16 cellular contexts compared by ENCODE assay signal in the genomic region with DNA sequence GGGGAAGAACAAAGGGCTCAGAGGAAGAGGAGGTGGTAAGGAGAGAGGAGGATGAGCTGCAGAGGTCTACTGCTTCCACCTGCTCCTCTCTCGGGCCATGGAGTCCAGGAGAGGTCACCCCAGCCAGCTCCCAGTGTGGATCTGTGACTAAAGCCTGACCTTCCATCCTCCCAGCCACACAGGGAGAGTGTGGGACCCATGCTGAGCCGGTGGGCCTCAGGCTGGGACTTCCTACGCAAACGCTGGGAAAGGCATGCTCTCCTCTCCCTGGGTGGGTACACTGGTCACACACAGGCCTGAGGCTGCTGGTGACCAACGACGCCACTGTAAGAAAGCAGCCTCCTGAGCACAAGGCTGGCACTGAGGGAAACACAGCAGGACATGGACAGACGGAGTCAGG.
DNase-seq lines count a peak whose midpoint lies in the region; ATAC-seq and TF ChIP-seq lines count a peak whose summit lies in the region.
"Had no signal": no experiment of that assay in that cellular context is flagged by ENCODE, and none has a peak within 500 bp of the region (broad histone marks: within the 10 kb centered on the region; RNA-seq: fewer than 3 reads in every experiment).

No MANE protein-coding gene starts in this region.

- H2BK120ac ChIP-seq in H9 (ENCODE audit: low read depth, low read length, poor library complexity, severe bottlenecking), result no peak overlapping the region

- no peak overlapping the region for H3K18ac ChIP-seq in H9 (ENCODE audit: insufficient read length, low read depth, low read length)

- peak overlapping the region; percentile 73 for H3K4me2 ChIP-seq in BLaER1
- no peak overlapping the region for H3K4me2 ChIP-seq in H9 (ENCODE audit: insufficient read depth, insufficient read length, low read length)
- no peak overlapping the region for H3K4me2 ChIP-seq in PC-3 (ENCODE audit: low read length)
- H3K4me2 ChIP-seq: PC-9 had no signal

- no peaks in the 10 kb centered on the region for H3K79me2 ChIP-seq in H9 (ENCODE audit: insufficient read depth, low read length)
- H3K79me2 ChIP-seq in PC-3 (ENCODE audit: low read length), result no peaks in the 10 kb centered on the region

- intact Hi-C loops in PC-3 (cut with micrococcal nuclease), result loop anchor here (10.0 kb wide), 1 partner anchor 108 kb away; the partner anchor contains the start of gene PREX1

- no peaks in the 10 kb centered on the region for H3K9me2 ChIP-seq in PC-3 (replicated peaks; ENCODE audit: low read length)

- WGBS in H9 (ENCODE audit: extremely low coverage, insufficient read length, low lambda C conversion rate), result no CpG with 5 or more reads among the region's 7 CpGs

- no TSS peak for BruUV-seq in PC-3 (replicated peaks; lab: Mats Ljungman, UMichigan)

- H3K4me3 Mint-ChIP-seq in H9, result no peak overlapping the region
- H3K4me3 Mint-ChIP-seq in activated naive CD8-positive, alpha-beta T cell treated with anti-CD3 and anti-CD28 coated beads, Interleukin-2, amount 10 ng/mL, durations not matched to agents 7 days and 5 days, result peak overlapping the region; percentile 70
- H3K4me3 Mint-ChIP-seq in naive thymus-derived CD8-positive, alpha-beta T cell, result peak overlapping the region; percentile 62 to 87 (median 82)

- no peak overlapping the region for H3K23ac ChIP-seq in H9 (ENCODE audit: insufficient read length, low read depth, low read length)

- no peak overlapping the region; a peak in 2 of 7 replicates for H3K27ac Mint-ChIP-seq in H9
- H3K27ac Mint-ChIP-seq in activated naive CD8-positive, alpha-beta T cell treated with anti-CD3 and anti-CD28 coated beads, Interleukin-2, amount 10 ng/mL, durations not matched to agents 7 days and 5 days, result peak overlapping the region; percentile 99
- peak overlapping the region; percentile 95 to 99 (median 98) for H3K27ac Mint-ChIP-seq in naive thymus-derived CD8-positive, alpha-beta T cell

- TF ChIP-seq CTCF in H9 (conservative IDR thresholded peaks at IDR 0.05) (no peak), PC-3 (conservative IDR thresholded peaks at IDR 0.05; ENCODE audit: low read depth, low read length) (no peak)

- H4K5ac ChIP-seq in H9 (ENCODE audit: insufficient read length, low read depth, low read length), result no peak overlapping the region

- no peaks in the 10 kb centered on the region for H3K27me3 ChIP-seq in BLaER1
- H3K27me3 ChIP-seq in H9 (ENCODE audit: insufficient read depth, low read length), result no peaks in the 10 kb centered on the region
- no peaks in the 10 kb centered on the region for H3K27me3 ChIP-seq in PC-3 (ENCODE audit: low read length)
- H3K27me3 ChIP-seq: BE2C, gastroesophageal sphincter, ovary had no signal

- no peak overlapping the region for H3K4ac ChIP-seq in H9 (ENCODE audit: low read depth, low read length)

- peaks cover 3% of the 10 kb centered on the region; the same call in 1 of the 2 replicates for H3K27me3 Mint-ChIP-seq in H9 (ENCODE audit: low read depth)
- no peaks in the 10 kb centered on the region for H3K27me3 Mint-ChIP-seq in activated naive CD8-positive, alpha-beta T cell treated with anti-CD3 and anti-CD28 coated beads, Interleukin-2, amount 10 ng/mL, durations not matched to agents 7 days and 5 days
- H3K27me3 Mint-ChIP-seq in naive thymus-derived CD8-positive, alpha-beta T cell, result no peaks in the 10 kb centered on the region

- H4K8ac ChIP-seq in H9 (replicated peaks; ENCODE audit: insufficient read length, low read depth, low read length), result no peak overlapping the region

- H3F3A ChIP-seq in PC-3 (ENCODE audit: low read length, unreplicated experiment), result no peaks in the 10 kb centered on the region

- H3K79me1 ChIP-seq in H9 (ENCODE audit: insufficient read depth, low read depth, low read length, poor library complexity, severe bottlenecking), result no peaks in the 10 kb centered on the region

- CTCF ChIA-PET in PC-3 (lab: Charles Lee), result no interaction called here

- H3K56ac ChIP-seq in H9 (ENCODE audit: insufficient read length, low read depth, low read length), result no peak overlapping the region

- no peak overlapping the region for H2BK20ac ChIP-seq in H9 (ENCODE audit: low read depth, low read length, poor library complexity, severe bottlenecking)

- H2BK12ac ChIP-seq in H9 (ENCODE audit: insufficient read length, low read depth, low read length), result no peak overlapping the region

- DNase-seq in H9 (no peak), GDM1 (lab: John Stamatoyannopoulos, UW) (no peak), PC-3 (no peak), AG08396 (ENCODE audit: low spot score) (no peak), NCI-H226 (no peak)
- peak; percentile 37 for DNase-seq in activated naive CD8-positive, alpha-beta T cell treated with anti-CD3 and anti-CD28 coated beads, Interleukin-2, amount 10 ng/mL, durations not matched to agents 7 days and 5 days
- no peak for DNase-seq in naive thymus-derived CD8-positive, alpha-beta T cell
- DNase-seq: BE2C, HCEC 1CT, Karpas-422, NCI-H1694, NCI-H524, ovary, PC-9 had no signal

- H3K4me1 Mint-ChIP-seq in H9, result peaks cover 2 to 3% of the 10 kb centered on the region in 2 experiments; a peak in 1 of 4 replicates
- H3K4me1 Mint-ChIP-seq in activated naive CD8-positive, alpha-beta T cell treated with anti-CD3 and anti-CD28 coated beads, Interleukin-2, amount 10 ng/mL, durations not matched to agents 7 days and 5 days, result peaks cover 85% of the 10 kb centered on the region
- H3K4me1 Mint-ChIP-seq in naive thymus-derived CD8-positive, alpha-beta T cell, result peaks cover 55 to 99% (median 88%) of the 10 kb centered on the region in 4 donors

- H3K14ac ChIP-seq in H9 (ENCODE audit: insufficient read depth, low read length), result peak overlapping the region; percentile 2; the same call in 1 of the 2 replicates

- H3K4me1 ChIP-seq in BLaER1 (peaks cover 85% of the 10 kb centered on the region), H9 (ENCODE audit: insufficient read depth, low read length) (no peaks in the 10 kb centered on the region), PC-3 (ENCODE audit: insufficient read depth, low read length) (no peaks in the 10 kb centered on the region)
- H3K4me1 ChIP-seq: BE2C had no signal

- H3K36me3 Mint-ChIP-seq in H9 (ENCODE audit: insufficient read depth in 1 of 3, low read depth in 3 of 3), result no peaks in the 10 kb centered on the region
- peaks cover 61% of the 10 kb centered on the region for H3K36me3 Mint-ChIP-seq in activated naive CD8-positive, alpha-beta T cell treated with anti-CD3 and anti-CD28 coated beads, Interleukin-2, amount 10 ng/mL, durations not matched to agents 7 days and 5 days
- peaks cover 0 to 15% (median 12%) of the 10 kb centered on the region in 3 donors for H3K36me3 Mint-ChIP-seq in naive thymus-derived CD8-positive, alpha-beta T cell

- H3K9ac ChIP-seq in BLaER1 (peak overlapping the region; percentile 7; the same call in 1 of the 2 replicates), H9 (ENCODE audit: extremely low read depth, insufficient read length, low read length) (no peak overlapping the region), PC-3 (ENCODE audit: low read length) (no peak overlapping the region)

- no peaks in the 10 kb centered on the region for H3K9me3 Mint-ChIP-seq in H9
- H3K9me3 Mint-ChIP-seq in activated naive CD8-positive, alpha-beta T cell treated with anti-CD3 and anti-CD28 coated beads, Interleukin-2, amount 10 ng/mL, durations not matched to agents 7 days and 5 days, result no peaks in the 10 kb centered on the region
- H3K9me3 Mint-ChIP-seq in naive thymus-derived CD8-positive, alpha-beta T cell, result no peaks in the 10 kb centered on the region

- ATAC-seq in activated naive CD8-positive, alpha-beta T cell treated with anti-CD3 and anti-CD28 coated beads, Interleukin-2, amount 10 ng/mL, durations not matched to agents 7 days and 5 days (ENCODE audit: low read depth), result no peak
- ATAC-seq in naive thymus-derived CD8-positive, alpha-beta T cell, result no peak
- no peak for ATAC-seq in PC-3
- ATAC-seq: gastroesophageal sphincter had no signal

- H3K9me3 ChIP-seq in BLaER1 (no peaks in the 10 kb centered on the region), H9 (ENCODE audit: control insufficient read depth, low read depth, low read length) (no peaks in the 10 kb centered on the region), PC-3 (ENCODE audit: low read length) (no peaks in the 10 kb centered on the region)
- H3K9me3 ChIP-seq: BE2C, ovary had no signal

- H4K20me1 ChIP-seq in BLaER1 (no peaks in the 10 kb centered on the region), H9 (ENCODE audit: control insufficient read depth, insufficient read depth, insufficient read length) (no peaks in the 10 kb centered on the region), PC-3 (ENCODE audit: low read length) (no peaks in the 10 kb centered on the region)

- no peak overlapping the region for H4K91ac ChIP-seq in H9 (ENCODE audit: insufficient read length, low read depth, low read length)

- no peak overlapping the region for H3T11ph ChIP-seq in H9 (ENCODE audit: low read length)

- H2AFZ ChIP-seq in H9 (ENCODE audit: low read length), result no peak overlapping the region
- no peak overlapping the region for H2AFZ ChIP-seq in PC-3 (ENCODE audit: low read length)
- H2AFZ ChIP-seq: PC-9 had no signal

- H3K36me3 ChIP-seq in BLaER1 (no peaks in the 10 kb centered on the region), PC-3 (ENCODE audit: low read depth, low read length) (no peaks in the 10 kb centered on the region)
- H3K36me3 ChIP-seq: BE2C, gastroesophageal sphincter, ovary had no signal

- no peak overlapping the region for H2BK15ac ChIP-seq in H9 (ENCODE audit: low read depth, low read length)

- H2AK5ac ChIP-seq in H9 (ENCODE audit: insufficient read length, low read length), result no peak overlapping the region

- H3K23me2 ChIP-seq in H9 (ENCODE audit: insufficient read length, low read depth, low read length, poor library complexity, severe bottlenecking), result no peaks in the 10 kb centered on the region

- H3K27ac ChIP-seq in BLaER1 (peak overlapping the region; percentile 71), H9 (ENCODE audit: insufficient read length, low read depth, low read length) (no peak overlapping the region), PC-3 (ENCODE audit: low read length) (no peak overlapping the region)
- H3K27ac ChIP-seq: ovary, PC-9 had no signal

- H3K4me3 ChIP-seq in BLaER1 (no peak overlapping the region), PC-3 (ENCODE audit: low read length) (no peak overlapping the region)
- H3K4me3 ChIP-seq: gastroesophageal sphincter, ovary, PC-9 had no signal

- no peak overlapping the region for H2BK5ac ChIP-seq in H9 (ENCODE audit: insufficient read length, low read length)

- POLR2A ChIA-PET in activated naive CD8-positive, alpha-beta T cell treated with anti-CD3 and anti-CD28 coated beads, Interleukin-2, amount 10 ng/mL, durations not matched to agents 7 days and 5 days (lab: Charles Lee), result interaction anchor here (0.6 to 5.2 kb wide), 11 partner anchors 9 to 1336 kb away, joined by 3 to 67 read pairs (median 8); partner anchors contain the start of gene PREX1
- POLR2A ChIA-PET in naive thymus-derived CD8-positive, alpha-beta T cell (lab: Charles Lee), result interaction anchor here (0.5 to 4.0 kb wide), 4 partner anchors 8 to 1097 kb away, joined by 4 to 16 read pairs (median 8); no protein-coding TSS in a partner anchor
- POLR2A ChIA-PET in PC-3 (lab: Charles Lee; ENCODE audit: unreplicated experiment), result no interaction called here

Comparison
In these comparisons a context has a peak if more than half of its experiments do, and no peak if none do; other contexts are left out.
1. H3K27ac Mint-ChIP-seq: peak in activated naive CD8-positive, alpha-beta T cell treated with anti-CD3 and anti-CD28 coated beads, Interleukin-2, amount 10 ng/mL, durations not matched to agents 7 days and 5 days (single experiment) and naive thymus-derived CD8-positive, alpha-beta T cell (10 of 10); none in H9 (0 of 3).
2. H3K4me3 Mint-ChIP-seq: peak in activated naive CD8-positive, alpha-beta T cell treated with anti-CD3 and anti-CD28 coated beads, Interleukin-2, amount 10 ng/mL, durations not matched to agents 7 days and 5 days (single experiment) and naive thymus-derived CD8-positive, alpha-beta T cell (10 of 10); none in H9 (0 of 2).